10 cellular contexts compared by ENCODE assay signal in genomic region chr1:193120604-193121166, GRCh38. TPM values are rescaled to one million over a fixed set of nuclear protein-coding genes. Genes with fewer than 3 reads are reported as not detected.
DNase-seq lines count a peak whose midpoint lies in the region; ATAC-seq and TF ChIP-seq lines count a peak whose summit lies in the region.
"Had no signal": no experiment of that assay in that cellular context is flagged by ENCODE, and none has a peak within 500 bp of the region (broad histone marks: within the 10 kb centered on the region; RNA-seq: fewer than 3 reads in every experiment).

No MANE protein-coding gene starts in this region.

- no peaks in the 10 kb centered on the region for H3K27me3 ChIP-seq in CD4-positive, alpha-beta memory T cell (ENCODE audit: insufficient read depth, low read length)
- H3K27me3 ChIP-seq in neuron (ENCODE audit: insufficient read depth, low read length): no peaks in the 10 kb centered on the region

- H3K36me3 Mint-ChIP-seq in CD4-positive, alpha-beta memory T cell: peaks cover 0 to 14% of the 10 kb centered on the region in 2 donors
- no peaks in the 10 kb centered on the region for H3K36me3 Mint-ChIP-seq in IgD-negative memory B cell

- peak overlapping the region; percentile 80 for H3K27ac ChIP-seq in CD4-positive, alpha-beta memory T cell (ENCODE audit: low read depth, low read length)

- DNase-seq in CD4-positive, alpha-beta memory T cell: no peak
- no peak for DNase-seq in choroid plexus epithelial cell (ENCODE audit: low read depth)
- DNase-seq in NCI-H1436 treated with DMSO at 0.1 percent for 48 hours (lab: John Stamatoyannopoulos, UW): no peak
- no peak for DNase-seq in OCI-M2 (lab: John Stamatoyannopoulos, UW; ENCODE audit: unreplicated experiment)
- DNase-seq in epidermal melanocyte (ENCODE audit: insufficient read length, low spot score): no peak
- DNase-seq: GF-D8; stimulated activated CD4-positive, alpha-beta T cell treated with anti-CD3 and anti-CD28 coated beads, Interleukin-1b, Interleukin-23, amount 100 ng/mL, for 48 hours had no signal

- no peaks in the 10 kb centered on the region for H3K27me3 Mint-ChIP-seq in CD4-positive, alpha-beta memory T cell
- no peaks in the 10 kb centered on the region for H3K27me3 Mint-ChIP-seq in IgD-negative memory B cell

- intact Hi-C loops in CD4-positive, alpha-beta memory T cell (cut with micrococcal nuclease): loop anchor here (1.0 to 5.0 kb wide), 4 partner anchors 15 to 1177 kb away; partner anchors contain the start of gene GLRX2

- no peak for TF ChIP-seq CTCF in choroid plexus epithelial cell (conservative IDR thresholded peaks at IDR 0.05; ENCODE audit: low read depth, low read length)

- H3K36me3 ChIP-seq in CD4-positive, alpha-beta memory T cell (ENCODE audit: insufficient read depth, low read length): no peaks in the 10 kb centered on the region
- H3K36me3 ChIP-seq in neuron (ENCODE audit: insufficient read depth, low read length): peaks cover 6% of the 10 kb centered on the region

- POLR2A ChIA-PET in CD4-positive, alpha-beta memory T cell (lab: Charles Lee; ENCODE audit: partially characterized antibody): interaction anchor here (0.6 to 3.3 kb wide), 7 partner anchors 11 to 1169 kb away, joined by 3 to 45 read pairs (median 5); partner anchors contain the start of genes GLRX2, RGS2, RO60 and UCHL5

- peak overlapping the region; percentile 93 to 98 (median 96) for H3K27ac Mint-ChIP-seq in CD4-positive, alpha-beta memory T cell
- peak overlapping the region in 2 of 3 donors; percentile 78 to 99 for H3K27ac Mint-ChIP-seq in IgD-negative memory B cell

- H3K4me1 ChIP-seq in CD4-positive, alpha-beta memory T cell (ENCODE audit: insufficient read depth, low read length): peaks cover 35% of the 10 kb centered on the region
- H3K4me1 ChIP-seq in neuron (ENCODE audit: insufficient read depth, low read length): peaks cover 4% of the 10 kb centered on the region

- ATAC-seq in HG03521 (IDR thresholded peaks at IDR 0.05; ENCODE audit: unreplicated experiment): no peak

- CTCF ChIA-PET in CD4-positive, alpha-beta memory T cell (lab: Charles Lee; ENCODE audit: partially characterized antibody): interaction anchor here (1.2 to 3.5 kb wide), 7 partner anchors 9 to 647 kb away, joined by 3 to 34 read pairs (median 5); partner anchors contain the start of genes GLRX2, RO60 and UCHL5

- peak overlapping the region; percentile 90 to 98 (median 94) for H3K4me3 Mint-ChIP-seq in CD4-positive, alpha-beta memory T cell
- peak overlapping the region; percentile 89 to 100 (median 98) for H3K4me3 Mint-ChIP-seq in IgD-negative memory B cell

- no peak overlapping the region for H2AFZ ChIP-seq in neuron (ENCODE audit: low read depth, low read length)

- no peaks in the 10 kb centered on the region for H3K9me3 Mint-ChIP-seq in CD4-positive, alpha-beta memory T cell
- H3K9me3 Mint-ChIP-seq in IgD-negative memory B cell: no peaks in the 10 kb centered on the region

- no peak overlapping the region for H3K4me3 ChIP-seq in CD4-positive, alpha-beta memory T cell (ENCODE audit: low read length in 2 of 2)
- peak overlapping the region; percentile 92 for H3K4me3 ChIP-seq in choroid plexus epithelial cell (ENCODE audit: low read depth, low read length)
- peak overlapping the region; percentile 75 for H3K4me3 ChIP-seq in neuron (ENCODE audit: low read length)

- H3K9me3 ChIP-seq in CD4-positive, alpha-beta memory T cell (ENCODE audit: control insufficient read depth in 1 of 2, low read length in 2 of 2): no peaks in the 10 kb centered on the region
- H3K9me3 ChIP-seq in neuron (ENCODE audit: low read length): no peaks in the 10 kb centered on the region

- peaks cover 27 to 63% (median 37%) of the 10 kb centered on the region in 4 donors for H3K4me1 Mint-ChIP-seq in CD4-positive, alpha-beta memory T cell
- H3K4me1 Mint-ChIP-seq in IgD-negative memory B cell: peaks cover 19 to 40% (median 26%) of the 10 kb centered on the region in 3 donors

RNA-seq across cellular contexts. Expression of gene CDC73, which starts 1.1 kb away (rescaled TPM):
- 10 to 100 TPM; 70.4 to 75.0 TPM for total RNA-seq in CD4-positive, alpha-beta memory T cell
- polyA plus RNA-seq in CD4-positive, alpha-beta memory T cell: 10 to 100 TPM; 70.5 to 72.2 TPM
- polyA plus RNA-seq in IgD-negative memory B cell: 37.7 TPM

RNA-seq across cellular contexts. Expression of gene GLRX2, which starts 15.5 kb away (rescaled TPM):
- 10 to 100 TPM; 15.0 to 17.0 TPM for total RNA-seq in CD4-positive, alpha-beta memory T cell
- polyA plus RNA-seq in CD4-positive, alpha-beta memory T cell: 10 to 100 TPM; 15.2 to 16.3 TPM
- polyA plus RNA-seq in IgD-negative memory B cell: 17.2 TPM

Comparison
In these comparisons a context has a peak if more than half of its experiments do, and no peak if none do; other contexts are left out.
1. H3K4me3 ChIP-seq: peak in choroid plexus epithelial cell (single experiment) and neuron (single experiment); none in CD4-positive, alpha-beta memory T cell (0 of 2).